30 cellular contexts compared by ENCODE assay signal in genomic region chr12:120283318-120283717, GRCh38. TPM values are rescaled to one million over a fixed set of nuclear protein-coding genes. Genes with fewer than 3 reads are reported as not detected.
DNase-seq lines count a peak whose midpoint lies in the region; ATAC-seq and TF ChIP-seq lines count a peak whose summit lies in the region.
"Had no signal": no experiment of that assay in that cellular context is flagged by ENCODE, and none has a peak within 500 bp of the region (broad histone marks: within the 10 kb centered on the region; RNA-seq: fewer than 3 reads in every experiment).

No MANE protein-coding gene starts in this region.

- no peaks in the 10 kb centered on the region for H3K36me3 ChIP-seq in Caco-2 (ENCODE audit: control insufficient read depth, insufficient read depth, low read length)
- no peaks in the 10 kb centered on the region for H3K36me3 ChIP-seq in SK-N-MC (ENCODE audit: insufficient read depth, low read length)
- H3K36me3 ChIP-seq in neuronal stem cell (replicated peaks in 1 of 2; ENCODE audit: control insufficient read depth in 2 of 2, insufficient read depth in 2 of 2, low read length in 2 of 2), result no peaks in the 10 kb centered on the region
- H3K36me3 ChIP-seq in SK-N-SH (replicated peaks in 1 of 2; ENCODE audit: control insufficient read depth in 1 of 2, insufficient read depth in 2 of 2, low read length in 1 of 2), result no peaks in the 10 kb centered on the region
- no peaks in the 10 kb centered on the region for H3K36me3 ChIP-seq in MM.1S (replicated peaks; ENCODE audit: insufficient read depth, low read length)
- H3K36me3 ChIP-seq: suprapubic skin had no signal

- no peak overlapping the region for H2BK12ac ChIP-seq in neuronal stem cell (ENCODE audit: low read length)

- intact Hi-C loops in Caco-2 (cut with micrococcal nuclease; ENCODE audit: unreplicated experiment), result loop anchor here (1.0 kb wide), 1 partner anchor 8 kb away; the partner anchor contains the start of gene RNU4-2

- H2BK15ac ChIP-seq in neuronal stem cell (ENCODE audit: low read length), result no peak overlapping the region

- H3K27me3 ChIP-seq in Caco-2 (replicated peaks; ENCODE audit: control insufficient read depth, insufficient read depth, low read length) (no peaks in the 10 kb centered on the region), neuronal stem cell (ENCODE audit: control insufficient read depth in 3 of 3, insufficient read depth in 3 of 3, low read depth in 1 of 3, low read length in 3 of 3) (no peaks in the 10 kb centered on the region), SK-N-SH (ENCODE audit: insufficient read depth) (no peaks in the 10 kb centered on the region), MM.1S (replicated peaks; ENCODE audit: insufficient read depth, low read length) (no peaks in the 10 kb centered on the region)
- H3K27me3 ChIP-seq: suprapubic skin had no signal

- peak overlapping the region; percentile 45 for H3K4me3 Mint-ChIP-seq in Caco-2 (ENCODE audit: unreplicated experiment)
- no peak overlapping the region for H3K4me3 Mint-ChIP-seq in endothelial cell (ENCODE audit: unreplicated experiment)
- H3K4me3 Mint-ChIP-seq: activated naive CD8-positive, alpha-beta T cell treated with anti-CD3 and anti-CD28 coated beads for 36 hours; CD4-positive, CD25-positive, alpha-beta regulatory T cell; naive thymus-derived CD4-positive, alpha-beta T cell; stimulated activated naive B cell treated with anti-CD40 and anti-IgM and Interleukin-4, amounts not matched to agents 10 μg/mL and 1 μg/mL and 100 μg/mL, for 72 hours had no signal

- no peak for ATAC-seq in HG03432 (IDR thresholded peaks at IDR 0.05; ENCODE audit: unreplicated experiment)
- ATAC-seq: naive thymus-derived CD4-positive, alpha-beta T cell; Panc1; stimulated activated naive B cell treated with anti-CD40 and anti-IgM and Interleukin-4, amounts not matched to agents 10 μg/mL and 1 μg/mL and 100 μg/mL, for 72 hours had no signal

- H3K36me3 Mint-ChIP-seq in Caco-2 (ENCODE audit: insufficient read depth, unreplicated experiment) (peaks cover 23% of the 10 kb centered on the region), endothelial cell (ENCODE audit: low read depth, unreplicated experiment) (no peaks in the 10 kb centered on the region)
- H3K36me3 Mint-ChIP-seq: activated naive CD8-positive, alpha-beta T cell treated with anti-CD3 and anti-CD28 coated beads for 36 hours; CD4-positive, CD25-positive, alpha-beta regulatory T cell; naive thymus-derived CD4-positive, alpha-beta T cell; stimulated activated naive B cell treated with anti-CD40 and anti-IgM and Interleukin-4, amounts not matched to agents 10 μg/mL and 1 μg/mL and 100 μg/mL, for 72 hours had no signal

- H4K8ac ChIP-seq in neuronal stem cell (ENCODE audit: low read depth, low read length), result no peak overlapping the region

- H3K27ac Mint-ChIP-seq in Caco-2 (ENCODE audit: unreplicated experiment) (peak overlapping the region; percentile 96), endothelial cell (ENCODE audit: unreplicated experiment) (no peak overlapping the region)
- H3K27ac Mint-ChIP-seq: activated naive CD8-positive, alpha-beta T cell treated with anti-CD3 and anti-CD28 coated beads for 36 hours; CD4-positive, CD25-positive, alpha-beta regulatory T cell; stimulated activated naive B cell treated with anti-CD40 and anti-IgM and Interleukin-4, amounts not matched to agents 10 μg/mL and 1 μg/mL and 100 μg/mL, for 72 hours had no signal

- no peaks in the 10 kb centered on the region for H3K9me3 Mint-ChIP-seq in Caco-2 (ENCODE audit: unreplicated experiment)
- H3K9me3 Mint-ChIP-seq in endothelial cell (ENCODE audit: unreplicated experiment), result no peaks in the 10 kb centered on the region
- H3K9me3 Mint-ChIP-seq: activated naive CD8-positive, alpha-beta T cell treated with anti-CD3 and anti-CD28 coated beads for 36 hours; CD4-positive, CD25-positive, alpha-beta regulatory T cell; naive thymus-derived CD4-positive, alpha-beta T cell; stimulated activated naive B cell treated with anti-CD40 and anti-IgM and Interleukin-4, amounts not matched to agents 10 μg/mL and 1 μg/mL and 100 μg/mL, for 72 hours had no signal

- H3K9me2 ChIP-seq in SK-N-SH (no peaks in the 10 kb centered on the region), MM.1S (replicated peaks; ENCODE audit: insufficient read depth, low read length) (no peaks in the 10 kb centered on the region)

- DNase-seq in Caco-2 (peak; percentile 79 to 88), SK-N-MC (ENCODE audit: low read depth, low spot score) (no peak), fibroblast of villous mesenchyme (ENCODE audit: low read depth) (peak; percentile 78), neuronal stem cell (ENCODE audit: low spot score) (no peak), SK-N-SH (no peak), MM.1S (no peak), endothelial cell (ENCODE audit: low spot score) (no peak)
- DNase-seq: activated CD4-positive, alpha-beta T cell treated with anti-CD3 and anti-CD28 coated beads for 4 hours; activated effector memory CD4-positive, alpha-beta T cell treated with Interleukin-2 at 50 U/mL for 16 hours; activated naive CD8-positive, alpha-beta T cell treated with anti-CD3 and anti-CD28 coated beads for 36 hours; aorta; CD4-positive, CD25-positive, alpha-beta regulatory T cell; glutamatergic neuron; GOT3; naive thymus-derived CD4-positive, alpha-beta T cell; NCI-H2029; NCI-H69; nucleus accumbens; Right ventricle myocardium superior; stimulated activated naive B cell treated with anti-CD40 and anti-IgM and Interleukin-4, amounts not matched to agents 10 μg/mL and 1 μg/mL and 100 μg/mL, for 72 hours; T-helper 2 cell had no signal

- H3K9me3 ChIP-seq in Caco-2 (no peaks in the 10 kb centered on the region), SK-N-MC (ENCODE audit: low read depth, low read length) (no peaks in the 10 kb centered on the region), neuronal stem cell (replicated peaks in 1 of 2; ENCODE audit: control insufficient read depth in 2 of 2, insufficient read depth in 1 of 2, low read depth in 1 of 2, low read length in 2 of 2) (peaks cover 0 to 2% of the 10 kb centered on the region in 2 donors), SK-N-SH (no peaks in the 10 kb centered on the region), MM.1S (replicated peaks; ENCODE audit: insufficient read depth, low read length) (no peaks in the 10 kb centered on the region)
- H3K9me3 ChIP-seq: suprapubic skin had no signal

- H3K4me1 ChIP-seq in Caco-2, result peaks cover 32% of the 10 kb centered on the region
- H3K4me1 ChIP-seq in neuronal stem cell (ENCODE audit: control insufficient read depth in 2 of 2, insufficient read depth in 1 of 2, low read depth in 1 of 2, low read length in 2 of 2), result peaks cover 0 to 4% of the 10 kb centered on the region in 2 donors
- H3K4me1 ChIP-seq in SK-N-SH (ENCODE audit: control insufficient read depth in 1 of 2, insufficient read depth in 2 of 2, low read depth in 1 of 2, low read length in 1 of 2), result no peaks in the 10 kb centered on the region
- H3K4me1 ChIP-seq in MM.1S (ENCODE audit: low read length), result no peaks in the 10 kb centered on the region
- H3K4me1 ChIP-seq: suprapubic skin had no signal

- H2AFZ ChIP-seq in neuronal stem cell (ENCODE audit: low read length) (peak overlapping the region; percentile 13), SK-N-SH (ENCODE audit: low read depth) (no peak overlapping the region), MM.1S (ENCODE audit: low read length) (no peak overlapping the region)

- H3K4ac ChIP-seq in neuronal stem cell (ENCODE audit: low read length), result no peak overlapping the region

- no peaks in the 10 kb centered on the region for H3K79me1 ChIP-seq in neuronal stem cell (ENCODE audit: low read depth, low read length)

- no peak for TF ChIP-seq EP300 in SK-N-SH (IDR thresholded peaks at IDR 0.05; ENCODE audit: borderline replicate concordance in 1 of 2, low read depth in 1 of 2, low read length in 1 of 2)

- no peak overlapping the region for H2BK5ac ChIP-seq in neuronal stem cell (ENCODE audit: low read length)

- no peak for TF ChIP-seq RAD21 in SK-N-SH (IDR thresholded peaks at IDR 0.05; ENCODE audit: low read length)

- POLR2A ChIA-PET in Caco-2 (lab: Charles Lee) (interaction anchor here (0.7 to 2.0 kb wide), 6 partner anchors 8 to 55 kb away, joined by 4 to 47 read pairs (median 11); partner anchors contain the start of genes PXN, RNU4-1 and RNU4-2), SK-N-SH (lab: Yijun Ruan, JAX) (interaction anchor here (0.7 kb wide), 1 partner anchor 10 kb away, joined by 3 read pairs; the partner anchor contains the start of gene RNU4-1)

- no peak overlapping the region for H2BK120ac ChIP-seq in neuronal stem cell (ENCODE audit: low read depth, low read length)

- no peak overlapping the region for H3K4me2 ChIP-seq in neuronal stem cell (ENCODE audit: insufficient read depth, low read length, poor library complexity, severe bottlenecking)
- no peak overlapping the region for H3K4me2 ChIP-seq in SK-N-SH
- H3K4me2 ChIP-seq in MM.1S (ENCODE audit: low read depth, low read length), result no peak overlapping the region

- no peaks in the 10 kb centered on the region for H3K27me3 Mint-ChIP-seq in Caco-2 (ENCODE audit: insufficient read depth, unreplicated experiment)
- peaks cover 10% of the 10 kb centered on the region for H3K27me3 Mint-ChIP-seq in endothelial cell (ENCODE audit: unreplicated experiment)
- H3K27me3 Mint-ChIP-seq: activated naive CD8-positive, alpha-beta T cell treated with anti-CD3 and anti-CD28 coated beads for 36 hours had no signal

- H3K4me1 Mint-ChIP-seq in Caco-2 (ENCODE audit: low read depth, unreplicated experiment), result peaks cover 45% of the 10 kb centered on the region
- H3K4me1 Mint-ChIP-seq in endothelial cell (ENCODE audit: unreplicated experiment), result no peaks in the 10 kb centered on the region

- H3K27ac ChIP-seq in SK-N-MC, result peak overlapping the region; percentile 89
- no peak overlapping the region for H3K27ac ChIP-seq in neuronal stem cell (replicated peaks; ENCODE audit: low read length)
- H3K27ac ChIP-seq in SK-N-SH (ENCODE audit: low read depth in 2 of 2, low read length in 1 of 2), result no peak overlapping the region
- H3K27ac ChIP-seq in MM.1S (ENCODE audit: low read length), result no peak overlapping the region
- H3K27ac ChIP-seq: suprapubic skin had no signal

- TF ChIP-seq CTCF in Caco-2 (IDR thresholded peaks at IDR 0.05; ENCODE audit: insufficient read depth in 1 of 2, low read depth in 1 of 2, low read length in 1 of 2, severe bottlenecking in 1 of 2, unreplicated experiment in 1 of 2) (no peak), fibroblast of villous mesenchyme (IDR thresholded peaks at IDR 0.05; ENCODE audit: insufficient read depth, low read depth, low read length) (no peak), SK-N-SH (IDR thresholded peaks at IDR 0.05) (no peak), MM.1S (IDR thresholded peaks at IDR 0.05; ENCODE audit: low read length) (no peak), endothelial cell (IDR thresholded peaks at IDR 0.05; ENCODE audit: unreplicated experiment) (no peak)

- CTCF ChIA-PET in Caco-2 (lab: Charles Lee) (interaction anchor here (0.7 to 1.9 kb wide), 5 partner anchors 18 to 55 kb away, joined by 3 to 7 read pairs (median 4); partner anchors contain the start of genes PXN and SIRT4), SK-N-SH (lab: Yijun Ruan, JAX) (interaction anchor here (1.2 to 2.6 kb wide), 3 partner anchors 18 to 55 kb away, joined by 3 to 16 read pairs (median 4); partner anchors contain the start of gene PXN)

- BruUV-seq in Caco-2 (replicated peaks; lab: Mats Ljungman, UMichigan), result no TSS peak

- no peaks in the 10 kb centered on the region for H4K20me1 ChIP-seq in SK-N-SH (ENCODE audit: insufficient read depth)
- H4K20me1 ChIP-seq in MM.1S (ENCODE audit: insufficient read depth, low read length), result no peaks in the 10 kb centered on the region

- peak overlapping the region; percentile 28 for H3K18ac ChIP-seq in neuronal stem cell (ENCODE audit: low read length)

- no CpG with 5 or more reads among the region's 7 CpGs for WGBS in neuronal stem cell (ENCODE audit: extremely low coverage in 2 of 2, insufficient read length in 2 of 2, insufficient replicate concordance in 1 of 2), 2 donors
- 89% methylated on average over 6 of the region's 7 CpGs for WGBS in SK-N-SH (ENCODE audit: low lambda C conversion rate)

- H3K79me2 ChIP-seq in SK-N-SH (ENCODE audit: insufficient read depth) (no peaks in the 10 kb centered on the region), MM.1S (ENCODE audit: low read length) (no peaks in the 10 kb centered on the region)

- no peaks in the 10 kb centered on the region for H3F3A ChIP-seq in SK-N-SH (replicated peaks; ENCODE audit: insufficient read depth)
- no peaks in the 10 kb centered on the region for H3F3A ChIP-seq in MM.1S (ENCODE audit: insufficient read depth, low read length)

- H3K9ac ChIP-seq in SK-N-MC (ENCODE audit: insufficient read length), result no peak overlapping the region
- H3K9ac ChIP-seq in neuronal stem cell (ENCODE audit: low read depth, low read length, poor library complexity), result no peak overlapping the region
- no peak overlapping the region for H3K9ac ChIP-seq in SK-N-SH
- H3K9ac ChIP-seq in MM.1S (ENCODE audit: low read length), result no peak overlapping the region

- H3K4me3 ChIP-seq in Caco-2 (ENCODE audit: low read depth, low read length) (no peak overlapping the region), SK-N-MC (no peak overlapping the region), fibroblast of villous mesenchyme (ENCODE audit: low read depth, low read length) (no peak overlapping the region), neuronal stem cell (ENCODE audit: low read length in 2 of 2) (no peak overlapping the region), SK-N-SH (ENCODE audit: low read depth in 2 of 2, low read length in 1 of 2) (no peak overlapping the region), MM.1S (ENCODE audit: low read length) (no peak overlapping the region)
- H3K4me3 ChIP-seq: suprapubic skin had no signal

- no peak overlapping the region for H4K91ac ChIP-seq in neuronal stem cell (ENCODE audit: low read depth, low read length, poor library complexity)

- H2AK5ac ChIP-seq in neuronal stem cell (ENCODE audit: low read depth, low read length), result no peak overlapping the region

- no peak overlapping the region for H3K23ac ChIP-seq in neuronal stem cell (ENCODE audit: low read depth, low read length, poor library complexity)

- no peak overlapping the region for H3K14ac ChIP-seq in neuronal stem cell (ENCODE audit: low read length)

RNA-seq across cellular contexts. Expression of gene RNU4-2, which starts 8.4 kb away (rescaled TPM):
- 3,944 and 3,946 TPM in 2 replicates for total RNA-seq in Caco-2 (2022)
- under 0.01 TPM in 2 replicates for total RNA-seq in fibroblast of villous mesenchyme
- polyA plus RNA-seq in neuronal stem cell (2013, experiment 1 of 2), result not detected
- not detected for polyA plus RNA-seq in neuronal stem cell (2013, experiment 2 of 2)
- polyA plus RNA-seq in SK-N-SH (2012; rRNA removed), result not detected in 2 replicates
- not detected in 2 replicates for polyA plus RNA-seq in SK-N-SH (2012; cell fraction: cytosol; rRNA removed)
- polyA plus RNA-seq in SK-N-SH (2012; cell fraction: nucleus; rRNA removed), result not detected in 2 replicates
- total RNA-seq in endothelial cell (ENCODE audit: unreplicated experiment), result 7,223 TPM
- total RNA-seq: HT1080 had no signal
- polyA plus RNA-seq: aorta; naive thymus-derived CD4-positive, alpha-beta T cell; urinary bladder had no signal

RNA-seq across cellular contexts. Expression of gene RNU4-1, which starts 9.7 kb away (rescaled TPM):
- total RNA-seq in Caco-2 (2022) (3,380 and 3,645 TPM in 2 replicates), fibroblast of villous mesenchyme (under 0.01 TPM in 2 replicates), endothelial cell (ENCODE audit: unreplicated experiment) (6,066 TPM)
- not detected for polyA plus RNA-seq in neuronal stem cell (2013, experiment 1 of 2)
- not detected for polyA plus RNA-seq in neuronal stem cell (2013, experiment 2 of 2)
- polyA plus RNA-seq in SK-N-SH (2012; rRNA removed), result not detected in 2 replicates
- polyA plus RNA-seq in SK-N-SH (2012; cell fraction: cytosol; rRNA removed), result not detected in 2 replicates
- not detected in 2 replicates for polyA plus RNA-seq in SK-N-SH (2012; cell fraction: nucleus; rRNA removed)
- total RNA-seq: HT1080, M059J, suprapubic skin had no signal
- polyA plus RNA-seq: aorta; CD4-positive, CD25-positive, alpha-beta regulatory T cell; naive thymus-derived CD4-positive, alpha-beta T cell; urinary bladder had no signal

RNA-seq across cellular contexts. Expression of gene PXN, which starts 17.8 kb away (rescaled TPM):
- total RNA-seq in Caco-2 (2022) (150 and 162 TPM in 2 replicates), fibroblast of villous mesenchyme (63.0 and 67.3 TPM in 2 replicates), endothelial cell (ENCODE audit: unreplicated experiment) (227 TPM)
- polyA plus RNA-seq in neuronal stem cell (2013, experiment 1 of 2), result 29.0 TPM
- polyA plus RNA-seq in neuronal stem cell (2013, experiment 2 of 2), result 29.6 TPM
- 63.0 and 89.0 TPM in 2 replicates for polyA plus RNA-seq in SK-N-SH (2012; rRNA removed)
- polyA plus RNA-seq in SK-N-SH (2012; cell fraction: cytosol; rRNA removed), result 56.9 and 70.1 TPM in 2 replicates
- polyA plus RNA-seq in SK-N-SH (2012; cell fraction: nucleus; rRNA removed), result 269 and 301 TPM in 2 replicates

RNA-seq across cellular contexts. Expression of gene SIRT4, which starts 18.8 kb away (rescaled TPM):
- 2.1 and 3.6 TPM in 2 replicates for total RNA-seq in Caco-2 (2022)
- 1.3 and 1.6 TPM in 2 replicates for total RNA-seq in fibroblast of villous mesenchyme
- 4.2 TPM for polyA plus RNA-seq in neuronal stem cell (2013, experiment 1 of 2)
- 4.0 TPM for polyA plus RNA-seq in neuronal stem cell (2013, experiment 2 of 2)
- polyA plus RNA-seq in SK-N-SH (2012; rRNA removed), result 1.1 and 1.4 TPM in 2 replicates
- 1.4 and 1.6 TPM in 2 replicates for polyA plus RNA-seq in SK-N-SH (2012; cell fraction: cytosol; rRNA removed)
- 1.4 and 1.5 TPM in 2 replicates for polyA plus RNA-seq in SK-N-SH (2012; cell fraction: nucleus; rRNA removed)
- total RNA-seq in endothelial cell (ENCODE audit: unreplicated experiment), result 1.8 TPM

RNA-seq across cellular contexts. Expression of gene PLA2G1B, which starts 44.3 kb away (rescaled TPM):
- total RNA-seq in Caco-2 (2022) (not detected in 2 replicates), fibroblast of villous mesenchyme (not detected in 2 replicates), endothelial cell (ENCODE audit: unreplicated experiment) (not detected)
- polyA plus RNA-seq in neuronal stem cell (2013, experiment 1 of 2), result 0.22 TPM
- polyA plus RNA-seq in neuronal stem cell (2013, experiment 2 of 2), result 0.19 TPM
- not detected in 2 replicates for polyA plus RNA-seq in SK-N-SH (2012; rRNA removed)
- polyA plus RNA-seq in SK-N-SH (2012; cell fraction: cytosol; rRNA removed), result not detected in 2 replicates
- polyA plus RNA-seq in SK-N-SH (2012; cell fraction: nucleus; rRNA removed), result not detected in 2 replicates
- total RNA-seq: activated naive CD8-positive, alpha-beta T cell treated with anti-CD3 and anti-CD28 coated beads for 36 hours; CD4-positive, CD25-positive, alpha-beta regulatory T cell; Daoy; HT1080; M059J; Right ventricle myocardium superior; skeletal muscle tissue; suprapubic skin had no signal
- polyA plus RNA-seq: keratinocyte had no signal

Comparison
In these comparisons a context has a peak if more than half of its experiments do, and no peak if none do; other contexts are left out.
1. DNase-seq: peak in Caco-2 (2 of 2) and fibroblast of villous mesenchyme (single experiment); none in SK-N-MC (single experiment), neuronal stem cell (single experiment), SK-N-SH (single experiment), MM.1S (single experiment) and endothelial cell (single experiment).
2. RNA of gene RNU4-2, which starts 8.4 kb away (total RNA-seq): 7,223 TPM in endothelial cell (single experiment) and 3,944 to 3,946 TPM in Caco-2; under 0.01 TPM in fibroblast of villous mesenchyme; every median in the first group is over 1,000 times any median in the second.
3. RNA of gene RNU4-1, which starts 9.7 kb away (total RNA-seq): 6,066 TPM in endothelial cell (single experiment) and 3,380 to 3,645 TPM in Caco-2; under 0.01 TPM in fibroblast of villous mesenchyme; every median in the first group is over 1,000 times any median in the second.